ENCODE assay signal across 26 cellular contexts in genomic region chr3:8931342-8931741, GRCh38. TPM values are rescaled to one million over a fixed set of nuclear protein-coding genes. Genes with fewer than 3 reads are reported as not detected.
DNase-seq lines count a peak whose midpoint lies in the region; ATAC-seq, FAIRE-seq and TF ChIP-seq lines count a peak whose summit lies in the region.
"Had no signal": no experiment of that assay in that cellular context is flagged by ENCODE, and none has a peak within 500 bp of the region (broad histone marks: within the 10 kb centered on the region; RNA-seq: fewer than 3 reads in every experiment).

No MANE protein-coding gene starts in this region.

- H3K27ac ChIP-seq in astrocyte (ENCODE audit: low read depth, low read length) = no peak overlapping the region
- H3K27ac ChIP-seq in mesenchymal stem cell (ENCODE audit: low read length, poor library complexity, severe bottlenecking) = no peak overlapping the region
- H3K27ac ChIP-seq: heart right ventricle, neutrophil, RWPE1, SK-N-MC had no signal

- peak overlapping the region; percentile 21 for H3K4me3 ChIP-seq in AG10803 (ENCODE audit: low read length)
- H3K4me3 ChIP-seq in astrocyte (ENCODE audit: insufficient read depth, low read depth, low read length) = no peak overlapping the region
- H3K4me3 ChIP-seq in mesenchymal stem cell (ENCODE audit: insufficient read depth in 1 of 2, low read depth in 1 of 2, low read length in 2 of 2) = peak overlapping the region in 1 of 2 experiments; percentile 66
- H3K4me3 ChIP-seq: heart right ventricle, SK-N-MC had no signal

- peaks cover 4% of the 10 kb centered on the region for H3K36me3 ChIP-seq in astrocyte (ENCODE audit: insufficient read depth, low read length)
- H3K36me3 ChIP-seq in mesenchymal stem cell (ENCODE audit: control insufficient read depth in 1 of 2, insufficient read depth in 2 of 2, low read depth in 1 of 2, low read length in 2 of 2) = peaks cover 0 to 11% of the 10 kb centered on the region in 2 experiments
- H3K36me3 ChIP-seq: neutrophil had no signal

- peak overlapping the region; percentile 74; the same call in 1 of the 2 replicates for H3K4me3 Mint-ChIP-seq in HFFc6
- no peak overlapping the region for H3K4me3 Mint-ChIP-seq in astrocyte (ENCODE audit: unreplicated experiment)
- H3K4me3 Mint-ChIP-seq in activated naive CD4-positive, alpha-beta T cell treated with anti-CD3 and anti-CD28 coated beads for 36 hours = no peak overlapping the region
- H3K4me3 Mint-ChIP-seq: activated naive CD4-positive, alpha-beta T cell treated with anti-CD3 and anti-CD28 coated beads, Interleukin-2, amount 50 U/mL, for 24 hours; activated T-helper 1 cell treated with anti-CD3 and anti-CD28 coated beads, Interleukin-12 subunit alpha, Interleukin-12 subunit beta, Interleukin-2, Interleukin-4 antibody, amounts not matched to agents 30 ng/mL and 10 ng/mL and 1 ng/mL, durations not matched to agents 14 hours and 24 hours and 36 hours; T-helper 2 cell treated with Interferon-gamma antibody and Interleukin-4, amounts not matched to agents 5 μg/mL and 100 μg/mL, for 36 hours had no signal

- H3K4ac ChIP-seq in mesenchymal stem cell (ENCODE audit: low read depth in 1 of 2, low read length in 2 of 2) = no peak overlapping the region

- no peak overlapping the region for H4K91ac ChIP-seq in mesenchymal stem cell (ENCODE audit: low read length)

- H3K9ac ChIP-seq in astrocyte (ENCODE audit: low read length) (no peak overlapping the region), mesenchymal stem cell (ENCODE audit: low read length) (peak overlapping the region; percentile 65)

- H3K9me3 Mint-ChIP-seq in HFFc6 (no peaks in the 10 kb centered on the region), astrocyte (ENCODE audit: unreplicated experiment) (peaks cover 2% of the 10 kb centered on the region)
- no peaks in the 10 kb centered on the region for H3K9me3 Mint-ChIP-seq in activated naive CD4-positive, alpha-beta T cell treated with anti-CD3 and anti-CD28 coated beads for 36 hours
- H3K9me3 Mint-ChIP-seq: activated naive CD4-positive, alpha-beta T cell treated with anti-CD3 and anti-CD28 coated beads, Interleukin-2, amount 50 U/mL, for 24 hours had no signal

- peaks cover 51% of the 10 kb centered on the region for H3K36me3 Mint-ChIP-seq in HFFc6 (ENCODE audit: low read depth)
- no peaks in the 10 kb centered on the region for H3K36me3 Mint-ChIP-seq in astrocyte (ENCODE audit: low read depth, unreplicated experiment)
- H3K36me3 Mint-ChIP-seq in activated naive CD4-positive, alpha-beta T cell treated with anti-CD3 and anti-CD28 coated beads for 36 hours (ENCODE audit: low read depth) = peaks cover 29% of the 10 kb centered on the region

- H3K4me1 ChIP-seq in astrocyte (ENCODE audit: insufficient read depth, low read length) (peaks cover 3% of the 10 kb centered on the region), mesenchymal stem cell (ENCODE audit: control insufficient read depth, insufficient read depth, low read depth, low read length) (no peaks in the 10 kb centered on the region)
- H3K4me1 ChIP-seq: Caco-2 had no signal

- H3K27me3 ChIP-seq in astrocyte (ENCODE audit: insufficient read depth, low read length) = no peaks in the 10 kb centered on the region
- H3K27me3 ChIP-seq in mesenchymal stem cell (ENCODE audit: control insufficient read depth in 1 of 2, insufficient read depth in 1 of 2, low read length in 2 of 2) = no peaks in the 10 kb centered on the region
- H3K27me3 ChIP-seq: heart right ventricle, neutrophil had no signal

- H2AFZ ChIP-seq in astrocyte (ENCODE audit: low read depth, low read length) (no peak overlapping the region), mesenchymal stem cell (ENCODE audit: low read depth, low read length) (no peak overlapping the region)

- H3K23ac ChIP-seq in mesenchymal stem cell (ENCODE audit: low read length in 2 of 2) = no peak overlapping the region

- H3K9me3 ChIP-seq in astrocyte (ENCODE audit: insufficient read depth, low read depth, low read length) = no peaks in the 10 kb centered on the region
- H3K9me3 ChIP-seq in mesenchymal stem cell (ENCODE audit: control insufficient read depth, low read length) = no peaks in the 10 kb centered on the region
- H3K9me3 ChIP-seq: Caco-2, heart right ventricle, neutrophil had no signal

- no peaks in the 10 kb centered on the region for H4K20me1 ChIP-seq in astrocyte (ENCODE audit: insufficient read depth, low read length)

- H2BK15ac ChIP-seq in mesenchymal stem cell (ENCODE audit: low read depth, poor library complexity, severe bottlenecking) = no peak overlapping the region

- TF ChIP-seq CTCF in AG10803 (conservative IDR thresholded peaks at IDR 0.05; ENCODE audit: low read length) = no peak
- TF ChIP-seq CTCF in HFFc6 (IDR thresholded peaks at IDR 0.05) = no peak
- TF ChIP-seq CTCF in astrocyte (IDR thresholded peaks at IDR 0.05; ENCODE audit: insufficient read depth, low read depth, low read length) = no peak

- no peak overlapping the region for H3K18ac ChIP-seq in mesenchymal stem cell (ENCODE audit: low read depth in 1 of 2, low read length in 2 of 2)

- H3K14ac ChIP-seq in mesenchymal stem cell (ENCODE audit: low read length in 2 of 2) = no peak overlapping the region

- peak overlapping the region; percentile 61 for H3K27ac Mint-ChIP-seq in HFFc6
- H3K27ac Mint-ChIP-seq in astrocyte (ENCODE audit: unreplicated experiment) = no peak overlapping the region
- no peak overlapping the region for H3K27ac Mint-ChIP-seq in activated naive CD4-positive, alpha-beta T cell treated with anti-CD3 and anti-CD28 coated beads for 36 hours
- H3K27ac Mint-ChIP-seq: activated naive CD4-positive, alpha-beta T cell treated with anti-CD3 and anti-CD28 coated beads, Interleukin-2, amount 50 U/mL, for 24 hours; activated T-helper 1 cell treated with anti-CD3 and anti-CD28 coated beads, Interleukin-12 subunit alpha, Interleukin-12 subunit beta, Interleukin-2, Interleukin-4 antibody, amounts not matched to agents 30 ng/mL and 10 ng/mL and 1 ng/mL, durations not matched to agents 14 hours and 24 hours and 36 hours; T-helper 2 cell treated with Interferon-gamma antibody and Interleukin-4, amounts not matched to agents 5 μg/mL and 100 μg/mL, for 36 hours had no signal

- no peak overlapping the region for H2AK5ac ChIP-seq in mesenchymal stem cell (ENCODE audit: low read length, severe bottlenecking)

- H3K4me2 ChIP-seq in astrocyte (ENCODE audit: low read length) (peak overlapping the region; percentile 27), mesenchymal stem cell (ENCODE audit: low read length, poor library complexity, severe bottlenecking) (no peak overlapping the region)

- H3K4me1 Mint-ChIP-seq in HFFc6 (ENCODE audit: low read depth) = peaks cover 55% of the 10 kb centered on the region
- no peaks in the 10 kb centered on the region for H3K4me1 Mint-ChIP-seq in astrocyte (ENCODE audit: low read depth, unreplicated experiment)
- H3K4me1 Mint-ChIP-seq in activated naive CD4-positive, alpha-beta T cell treated with anti-CD3 and anti-CD28 coated beads for 36 hours (ENCODE audit: low read depth) = no peaks in the 10 kb centered on the region
- H3K4me1 Mint-ChIP-seq: activated naive CD4-positive, alpha-beta T cell treated with anti-CD3 and anti-CD28 coated beads, Interleukin-2, amount 50 U/mL, for 24 hours had no signal

- H2BK5ac ChIP-seq in mesenchymal stem cell (ENCODE audit: low read depth, low read length, poor library complexity, severe bottlenecking) = no peak overlapping the region

- H2BK12ac ChIP-seq in mesenchymal stem cell (ENCODE audit: low read length in 2 of 2) = no peak overlapping the region

- H3K27me3 Mint-ChIP-seq in HFFc6 (ENCODE audit: insufficient read depth) (no peaks in the 10 kb centered on the region), astrocyte (ENCODE audit: low read depth, unreplicated experiment) (no peaks in the 10 kb centered on the region)
- no peaks in the 10 kb centered on the region for H3K27me3 Mint-ChIP-seq in activated naive CD4-positive, alpha-beta T cell treated with anti-CD3 and anti-CD28 coated beads for 36 hours (ENCODE audit: low read depth)
- H3K27me3 Mint-ChIP-seq: activated naive CD4-positive, alpha-beta T cell treated with anti-CD3 and anti-CD28 coated beads, Interleukin-2, amount 50 U/mL, for 24 hours had no signal

- H3K79me2 ChIP-seq in astrocyte (ENCODE audit: insufficient read depth, low read length) = peaks cover 4% of the 10 kb centered on the region

- no peak overlapping the region for H4K8ac ChIP-seq in mesenchymal stem cell (ENCODE audit: low read length)

- FAIRE-seq in astrocyte (lab: Jason Lieb, UNC) = peak; percentile 20
- FAIRE-seq: endothelial cell of umbilical vein had no signal

- DNase-seq in AG10803 (ENCODE audit: low read depth) (no peak), HFFc6 (no peak), astrocyte (ENCODE audit: low read depth) (no peak), mesenchymal stem cell (no peak), sciatic nerve (ENCODE audit: low spot score) (no peak)
- DNase-seq in activated naive CD4-positive, alpha-beta T cell treated with anti-CD3 and anti-CD28 coated beads for 36 hours = no peak
- DNase-seq: activated CD4-positive, alpha-beta T cell treated with anti-CD3 and anti-CD28 coated beads, Interleukin-2, amount 50 U/mL, for 1 hour; Caco-2; DMS79; heart right ventricle; mesendoderm; NCI-H146; NCI-H2171; NCI-H526 treated with DMSO at 0.1 percent for 48 hours; small intestine; stimulated activated CD4-positive, alpha-beta T cell treated with anti-CD3 and anti-CD28 coated beads, Interleukin-1b, Interleukin-23, amount 100 ng/mL, for 48 hours had no signal

- intact Hi-C loops in activated naive CD4-positive, alpha-beta T cell treated with anti-CD3 and anti-CD28 coated beads for 36 hours (cut with micrococcal nuclease) = no loop called here
- intact Hi-C loops in sciatic nerve (cut with DNase I) = no loop called here

- no peak overlapping the region for H2BK120ac ChIP-seq in mesenchymal stem cell (ENCODE audit: low read depth, low read length)

- peaks cover 4% of the 10 kb centered on the region for H3K79me1 ChIP-seq in mesenchymal stem cell (replicated peaks; ENCODE audit: low read length, poor library complexity, severe bottlenecking)

- CTCF ChIA-PET in activated naive CD4-positive, alpha-beta T cell treated with anti-CD3 and anti-CD28 coated beads for 36 hours (lab: Charles Lee) = no interaction called here

- WGBS in mesenchymal stem cell = 100% methylated on average over 2 of the region's 3 CpGs

- ATAC-seq in sciatic nerve = no peak
- no peak for ATAC-seq in HG02610 (IDR thresholded peaks at IDR 0.05; ENCODE audit: unreplicated experiment)
- no peak for ATAC-seq in GM19351 (IDR thresholded peaks at IDR 0.05; ENCODE audit: unreplicated experiment)
- ATAC-seq: HCT116, heart right ventricle had no signal

RNA-seq across cellular contexts. Expression of gene RAD18, which starts 31.9 kb away (rescaled TPM):
- total RNA-seq in HFFc6 (2021; fragmentation: NEBNext Ultra II Directional; extraction: Animal tissue kit (Norgen Biotek cat#: 25700)) = 10 to 100 TPM; 25.0 to 34.0 (median 31.9) TPM
- 6.0 and 6.5 TPM in 2 replicates for total RNA-seq in astrocyte
- polyA plus RNA-seq in mesenchymal stem cell (2013, experiment 1 of 2) = 5.3 TPM
- polyA plus RNA-seq in mesenchymal stem cell (2013, experiment 2 of 2) = 5.5 TPM
- total RNA-seq in activated naive CD4-positive, alpha-beta T cell treated with anti-CD3 and anti-CD28 coated beads for 36 hours = 10 to 100 TPM; 44.5 to 45.4 TPM
- 11.4 TPM for total RNA-seq in sciatic nerve
